18 cellular contexts compared by ENCODE assay signal in the genomic region with DNA sequence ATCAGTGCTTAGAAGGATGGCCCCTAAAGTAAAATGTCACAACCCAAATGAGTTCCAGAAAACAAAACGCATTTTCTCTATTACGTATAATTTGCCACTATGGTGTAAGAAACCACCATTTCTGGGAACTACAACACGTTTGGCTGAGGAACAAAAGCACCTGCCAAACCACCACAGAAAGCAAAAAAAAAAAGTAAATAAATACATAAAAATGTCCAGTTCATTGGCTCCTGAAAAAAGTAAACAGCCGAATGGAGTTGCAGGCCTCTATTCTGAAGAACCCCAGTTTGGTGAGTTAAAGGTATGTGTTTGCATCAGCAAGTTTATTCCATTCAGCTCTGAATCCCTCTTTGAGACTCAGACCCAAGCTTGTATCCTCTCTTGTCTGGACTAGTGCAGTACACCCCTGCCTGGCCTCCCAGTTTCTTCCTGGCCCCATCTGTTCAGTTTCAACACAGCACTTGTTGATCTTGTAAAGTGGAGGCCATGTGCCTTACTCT. TPM values are rescaled to one million over a fixed set of nuclear protein-coding genes. Genes with fewer than 3 reads are reported as not detected.
DNase-seq lines count a peak whose midpoint lies in the region; ATAC-seq, FAIRE-seq and TF ChIP-seq lines count a peak whose summit lies in the region.
"Had no signal": no experiment of that assay in that cellular context is flagged by ENCODE, and none has a peak within 500 bp of the region (broad histone marks: within the 10 kb centered on the region; RNA-seq: fewer than 3 reads in every experiment).

No MANE protein-coding gene starts in this region.

- H3K4me3 ChIP-seq in CD4-positive, alpha-beta memory T cell (ENCODE audit: low read length in 2 of 2), result no peak overlapping the region
- H3K4me3 ChIP-seq in HL-60 (replicated peaks; ENCODE audit: insufficient read depth, low read length) (no peak overlapping the region), HepG2 (replicated peaks in 1 of 3; ENCODE audit: insufficient read depth in 1 of 3, low read depth in 2 of 3, low read length in 3 of 3) (no peak overlapping the region), psoas muscle (no peak overlapping the region)
- H3K4me3 ChIP-seq: BLaER1, thoracic aorta had no signal

- no peak for TF ChIP-seq POLR2A in HepG2 (IDR thresholded peaks at IDR 0.05; ENCODE audit: insufficient read depth in 1 of 2, low read depth in 2 of 2, low read length in 2 of 2)

- H4K20me1 ChIP-seq in HepG2 (ENCODE audit: insufficient read depth, low read length), result no peaks in the 10 kb centered on the region
- H4K20me1 ChIP-seq: BLaER1 had no signal

- H3K79me2 ChIP-seq in HepG2 (ENCODE audit: insufficient read depth, low read length), result no peaks in the 10 kb centered on the region

- TF ChIP-seq CTCF in HL-60 (IDR thresholded peaks at IDR 0.05; ENCODE audit: insufficient read depth, low read length) (no peak), WTC11 (IDR thresholded peaks at IDR 0.05) (no peak), HepG2 (CRISPR knock-in tag; IDR thresholded peaks at IDR 0.05) (no peak), psoas muscle (IDR thresholded peaks at IDR 0.05) (no peak)

- H3K4me2 ChIP-seq in HepG2 (ENCODE audit: low read depth, low read length), result no peak overlapping the region
- H3K4me2 ChIP-seq: BLaER1 had no signal

- intact Hi-C loops in CD4-positive, alpha-beta memory T cell (cut with micrococcal nuclease), result no loop called here
- intact Hi-C loops in HepG2 (cut with micrococcal nuclease; ENCODE audit: unreplicated experiment), result no loop called here
- intact Hi-C loops in psoas muscle (cut with DNase I), result no loop called here

- no peak overlapping the region for H2AFZ ChIP-seq in HepG2 (ENCODE audit: low read length)

- no peak overlapping the region for H3K27ac ChIP-seq in CD4-positive, alpha-beta memory T cell (ENCODE audit: low read depth, low read length)
- H3K27ac ChIP-seq in HL-60 (replicated peaks) (peak overlapping the region; percentile 64), HepG2 (ENCODE audit: extremely low read length, insufficient read depth, low read length) (no peak overlapping the region), psoas muscle (no peak overlapping the region)
- H3K27ac ChIP-seq: BLaER1, epithelial cell of prostate, thoracic aorta, VCaP had no signal

- ATAC-seq in WTC11 (no peak), HepG2 (peak; percentile 60), psoas muscle (no peak), HG02623 (IDR thresholded peaks at IDR 0.05; ENCODE audit: unreplicated experiment) (no peak)
- ATAC-seq: left cardiac atrium, SK-N-SH treated with all-trans-retinoic acid at 6 μM for 48 hours had no signal

- peaks cover 84% of the 10 kb centered on the region for H3K4me1 ChIP-seq in CD4-positive, alpha-beta memory T cell (ENCODE audit: insufficient read depth, low read length)
- H3K4me1 ChIP-seq in HepG2 (ENCODE audit: insufficient read depth, low read length) (peaks cover 12% of the 10 kb centered on the region), psoas muscle (peaks cover 3% of the 10 kb centered on the region)

- H3K9ac ChIP-seq in HepG2 (ENCODE audit: insufficient read depth, low read depth, low read length), result no peak overlapping the region
- H3K9ac ChIP-seq: BLaER1 had no signal

- DNase-seq in CD4-positive, alpha-beta memory T cell, result no peak
- DNase-seq in HL-60 (ENCODE audit: low read depth in 1 of 2, low spot score in 1 of 2) (peak in 1 of 2 experiments; percentile 67), WTC11 (ENCODE audit: low spot score) (no peak), HepG2 (ENCODE audit: low spot score) (peak; percentile 17), 8988T (no peak), psoas muscle (no peak)
- DNase-seq: left cardiac atrium, NCI-H1048, NCI-H345, OCI-M1 had no signal

- H3K36me3 ChIP-seq in CD4-positive, alpha-beta memory T cell (ENCODE audit: insufficient read depth, low read length), result peaks cover 10% of the 10 kb centered on the region
- H3K36me3 ChIP-seq in HepG2 (replicated peaks in 1 of 2; ENCODE audit: control insufficient read depth in 1 of 2, insufficient read depth in 2 of 2, low read length in 2 of 2), result peaks cover 19 to 39% of the 10 kb centered on the region in 2 experiments
- peaks cover 0 to 20% of the 10 kb centered on the region in 2 donors for H3K36me3 ChIP-seq in psoas muscle (ENCODE audit: insufficient read depth in 1 of 2, low read depth in 1 of 2)
- H3K36me3 ChIP-seq: thoracic aorta had no signal

- H3K27ac Mint-ChIP-seq in CD4-positive, alpha-beta memory T cell, result peak overlapping the region; percentile 19 to 95 (median 74)
- H3K27ac Mint-ChIP-seq in WTC11, result 0 out of 2 replicates have a peak overlapping the region, but pooled peaks have one; percentile 11

- FAIRE-seq in HepG2 (lab: Jason Lieb, UNC), result no peak
- FAIRE-seq: colon, GM19239 had no signal

- H3K27me3 ChIP-seq in CD4-positive, alpha-beta memory T cell (ENCODE audit: insufficient read depth, low read length), result no peaks in the 10 kb centered on the region
- H3K27me3 ChIP-seq in HL-60 (ENCODE audit: insufficient read depth, poor library complexity, severe bottlenecking) (no peaks in the 10 kb centered on the region), HepG2 (ENCODE audit: control insufficient read depth in 1 of 2, insufficient read depth in 2 of 2, low read length in 2 of 2) (no peaks in the 10 kb centered on the region), psoas muscle (ENCODE audit: insufficient read depth in 3 of 3, low read length in 2 of 3) (no peaks in the 10 kb centered on the region)
- H3K27me3 ChIP-seq: BLaER1 had no signal

- CTCF ChIA-PET in CD4-positive, alpha-beta memory T cell (lab: Charles Lee; ENCODE audit: partially characterized antibody), result interaction anchor here (0.6 to 1.2 kb wide), 3 partner anchors 11 to 63 kb away, joined by 3 to 5 read pairs (median 4); no protein-coding TSS in a partner anchor
- CTCF ChIA-PET in WTC11 (lab: Charles Lee), result interaction anchor here (3.5 kb wide), 1 partner anchor 29 kb away, joined by 17 read pairs; no protein-coding TSS in a partner anchor
- CTCF ChIA-PET in HepG2 (lab: Yijun Ruan, JAX; ENCODE audit: low intra/inter-chr PET ratio, low total read pairs), result no interaction called here

- peaks cover 67 to 69% of the 10 kb centered on the region in 2 donors for H3K36me3 Mint-ChIP-seq in CD4-positive, alpha-beta memory T cell
- peaks cover 16% of the 10 kb centered on the region for H3K36me3 Mint-ChIP-seq in WTC11

- in situ Hi-C loops in HepG2 (cut with HindIII; ENCODE audit: extremely low pct_ligation_motif_present, low pct_unique_long_range_greater_than_20kb), result no loop called here

- WGBS in HepG2 (ENCODE audit: low lambda C conversion rate), result 86% methylated on average over 4 of the region's 4 CpGs
- WGBS in psoas muscle, 3 donors, result 88 to 94% (median 92%) methylated on average over 4 of the region's 4 CpGs

- TF ChIP-seq EP300 in HepG2 (IDR thresholded peaks at IDR 0.05; ENCODE audit: low read depth in 2 of 2, low read length in 2 of 2) (no peak), HepG2 (CRISPR knock-in tag; IDR thresholded peaks at IDR 0.05; ENCODE audit: borderline replicate concordance) (no peak)

- H3K9me3 ChIP-seq in CD4-positive, alpha-beta memory T cell (ENCODE audit: control insufficient read depth in 1 of 2, low read length in 2 of 2), result no peaks in the 10 kb centered on the region
- H3K9me3 ChIP-seq in HepG2 (ENCODE audit: low read length) (no peaks in the 10 kb centered on the region), psoas muscle (no peaks in the 10 kb centered on the region)
- H3K9me3 ChIP-seq: thoracic aorta had no signal

- H3K9me3 Mint-ChIP-seq in CD4-positive, alpha-beta memory T cell, result no peaks in the 10 kb centered on the region
- H3K9me3 Mint-ChIP-seq in WTC11, result peaks cover 15% of the 10 kb centered on the region

- TF ChIP-seq RAD21 in HepG2 (CRISPR knock-in tag; IDR thresholded peaks at IDR 0.05), result no peak

- no peaks in the 10 kb centered on the region for H3K27me3 Mint-ChIP-seq in CD4-positive, alpha-beta memory T cell
- no peaks in the 10 kb centered on the region for H3K27me3 Mint-ChIP-seq in WTC11 (ENCODE audit: low read depth)

- BruUV-seq in HepG2 (replicated peaks; lab: Mats Ljungman, UMichigan), result no TSS peak

- H3K4me3 Mint-ChIP-seq in CD4-positive, alpha-beta memory T cell, result peak overlapping the region in 7 of 8 donors; percentile 14 to 65 (median 40)
- no peak overlapping the region for H3K4me3 Mint-ChIP-seq in WTC11

- POLR2A ChIA-PET in CD4-positive, alpha-beta memory T cell (lab: Charles Lee; ENCODE audit: partially characterized antibody), result interaction anchor here (0.8 to 2.8 kb wide), 4 partner anchors 10 to 53 kb away, joined by 3 to 16 read pairs (median 4); no protein-coding TSS in a partner anchor
- POLR2A ChIA-PET in WTC11 (lab: Charles Lee) (no interaction called here), HepG2 (lab: Yijun Ruan, JAX) (interaction anchor here (0.9 to 2.6 kb wide), 5 partner anchors 8 to 53 kb away, joined by 3 to 11 read pairs (median 5); no protein-coding TSS in a partner anchor)

- H3K4me1 Mint-ChIP-seq in CD4-positive, alpha-beta memory T cell, result peaks cover 52 to 95% (median 81%) of the 10 kb centered on the region in 4 donors
- peaks cover 19% of the 10 kb centered on the region for H3K4me1 Mint-ChIP-seq in WTC11

RNA-seq across cellular contexts. Expression of a gene that starts 36.9 kb away (rescaled TPM):
- 100 to 1,000 TPM; 163 to 172 TPM for total RNA-seq in CD4-positive, alpha-beta memory T cell
- polyA plus RNA-seq in CD4-positive, alpha-beta memory T cell, result 100 to 1,000 TPM in 1 of 2 donors, 10 to 100 TPM in 1; 47.9 to 124 TPM
- total RNA-seq in WTC11 (2021) (6.5 to 8.6 TPM (median 7.6 TPM) in 3 replicates), HepG2 (2016; rRNA removed; fragmentation: Illumina TruSeq; extraction: Trizol) (4.1 and 6.0 TPM in 2 replicates), psoas muscle (10 to 100 TPM; 10.6 to 16.6 (median 14.2) TPM)
- 3.0 and 3.8 TPM in 2 replicates for total RNA-seq in HepG2 (2016; cell fraction: cytosol; rRNA removed; fragmentation: Illumina TruSeq; extraction: Trizol; ENCODE audit: low read depth)
- 3.2 and 7.0 TPM in 2 replicates for total RNA-seq in HepG2 (2016; cell fraction: insoluble cytoplasmic fraction; rRNA removed; fragmentation: Illumina TruSeq; extraction: Trizol)
- 4.2 and 4.8 TPM in 2 replicates for total RNA-seq in HepG2 (2016; cell fraction: membrane; rRNA removed; fragmentation: Illumina TruSeq; extraction: Trizol)
- total RNA-seq in HepG2 (2016; cell fraction: nucleus; rRNA removed; fragmentation: Illumina TruSeq; extraction: Trizol), result 10.8 and 12.6 TPM in 2 replicates
- polyA plus RNA-seq in HepG2 (2011; rRNA removed) (12.7 and 15.7 TPM in 2 replicates), psoas muscle (1 to 10 TPM; 2.8 to 7.6 (median 5.4) TPM)
- polyA plus RNA-seq in HepG2 (2011; cell fraction: cytosol; rRNA removed), result 9.1 and 10.3 TPM in 2 replicates
- polyA plus RNA-seq in HepG2 (2011; cell fraction: nucleus; rRNA removed), result 32.7 and 33.0 TPM in 2 replicates
- polyA plus RNA-seq in HepG2 (2012), result 20.8 and 22.2 TPM in 2 replicates
- 2.9 and 3.1 TPM in 2 replicates for polyA plus RNA-seq in HepG2 (2016; cell fraction: cytosol; fragmentation: Illumina TruSeq; extraction: Trizol; ENCODE audit: low read depth)
- polyA plus RNA-seq in HepG2 (2016; cell fraction: insoluble cytoplasmic fraction; fragmentation: Illumina TruSeq; extraction: Trizol; ENCODE audit: low read depth), result 3.3 and 3.6 TPM in 2 replicates
- polyA plus RNA-seq in HepG2 (2016; cell fraction: membrane; fragmentation: Illumina TruSeq; extraction: Trizol; ENCODE audit: low read depth), result 3.4 and 3.6 TPM in 2 replicates
- 11.5 and 12.4 TPM in 2 replicates for polyA plus RNA-seq in HepG2 (2016; cell fraction: nucleus; fragmentation: Illumina TruSeq; extraction: Trizol; ENCODE audit: insufficient read depth, low read depth)
- polyA minus RNA-seq in HepG2 (2011; rRNA and poly(A)+ RNA removed; ENCODE audit: low replicate concordance), result 10.5 and 30.9 TPM in 2 replicates
- polyA minus RNA-seq in HepG2 (2011; cell fraction: cytosol; rRNA and poly(A)+ RNA removed), result 13.3 and 18.1 TPM in 2 replicates
- 48.8 and 61.2 TPM in 2 replicates for polyA minus RNA-seq in HepG2 (2011; cell fraction: nucleus; rRNA and poly(A)+ RNA removed)

Comparison
In these comparisons a context has a peak if more than half of its experiments do, and no peak if none do; other contexts are left out.
1. RNA of a gene that starts 36.9 kb away (total RNA-seq): 163 to 172 TPM in CD4-positive, alpha-beta memory T cell; 10.6 to 16.6 TPM in psoas muscle, 6.5 to 8.6 TPM in WTC11 and 3.0 to 12.6 TPM in HepG2; every median in the first group is over 4 times any median in the second.